ENCODE assay signal across 17 cellular contexts in genomic region chr9:74025402-74025894, GRCh38.
DNase-seq lines count a peak whose midpoint lies in the region; ATAC-seq and TF ChIP-seq lines count a peak whose summit lies in the region.
"Had no signal": no experiment of that assay in that cellular context is flagged by ENCODE, and none has a peak within 500 bp of the region (broad histone marks: within the 10 kb centered on the region; RNA-seq: fewer than 3 reads in every experiment).

No MANE protein-coding gene starts in this region.

- no peak for TF ChIP-seq CTCF in astrocyte of the spinal cord (IDR thresholded peaks at IDR 0.05; ENCODE audit: low read depth, low read length)

- H3K4me3 Mint-ChIP-seq in stimulated activated memory B cell treated with anti-CD40 and anti-IgM and Interleukin-4, amounts not matched to agents 10 μg/mL and 1 μg/mL and 100 μg/mL, for 72 hours = no peak overlapping the region
- H3K4me3 Mint-ChIP-seq: activated naive CD4-positive, alpha-beta T cell treated with anti-CD3 and anti-CD28 coated beads, Interleukin-2, amount 10 ng/mL, durations not matched to agents 7 days and 5 days had no signal

- in situ Hi-C loops in astrocyte of the spinal cord (cut with HindIII; ENCODE audit: low sequenced_read_pairs) = no loop called here

- peaks cover 4% of the 10 kb centered on the region for H3K9me3 Mint-ChIP-seq in stimulated activated memory B cell treated with anti-CD40 and anti-IgM and Interleukin-4, amounts not matched to agents 10 μg/mL and 1 μg/mL and 100 μg/mL, for 72 hours
- H3K9me3 Mint-ChIP-seq: activated naive CD4-positive, alpha-beta T cell treated with anti-CD3 and anti-CD28 coated beads, Interleukin-2, amount 10 ng/mL, durations not matched to agents 7 days and 5 days had no signal

- no peak for ATAC-seq in HG02970 (IDR thresholded peaks at IDR 0.05; ENCODE audit: low FRiP score, unreplicated experiment)
- ATAC-seq in stimulated activated memory B cell treated with anti-CD40 and anti-IgM and Interleukin-4, amounts not matched to agents 10 μg/mL and 1 μg/mL and 100 μg/mL, for 72 hours = no peak

- no peaks in the 10 kb centered on the region for H3K36me3 Mint-ChIP-seq in stimulated activated memory B cell treated with anti-CD40 and anti-IgM and Interleukin-4, amounts not matched to agents 10 μg/mL and 1 μg/mL and 100 μg/mL, for 72 hours
- H3K36me3 Mint-ChIP-seq: activated naive CD4-positive, alpha-beta T cell treated with anti-CD3 and anti-CD28 coated beads, Interleukin-2, amount 10 ng/mL, durations not matched to agents 7 days and 5 days had no signal

- no peak overlapping the region for H3K27ac Mint-ChIP-seq in stimulated activated memory B cell treated with anti-CD40 and anti-IgM and Interleukin-4, amounts not matched to agents 10 μg/mL and 1 μg/mL and 100 μg/mL, for 72 hours
- H3K27ac Mint-ChIP-seq: activated naive CD4-positive, alpha-beta T cell treated with anti-CD3 and anti-CD28 coated beads, Interleukin-2, amount 10 ng/mL, durations not matched to agents 7 days and 5 days had no signal

- peak; percentile 7 for DNase-seq in AG08396 (ENCODE audit: low spot score)
- peak; percentile 85 for DNase-seq in HT1080 (ENCODE audit: low read depth)
- DNase-seq in astrocyte of the spinal cord (ENCODE audit: low read depth, low spot score) = peak; percentile 90
- peak; percentile 52 for DNase-seq in kidney glomerular epithelial cell (lab: John Stamatoyannopoulos, UW)
- no peak for DNase-seq in substantia nigra (lab: John Stamatoyannopoulos, UW)
- DNase-seq in kidney tubule cell (ENCODE audit: low spot score) = no peak
- DNase-seq: activated naive CD4-positive, alpha-beta T cell treated with anti-CD3 and anti-CD28 coated beads, Interleukin-2, amount 10 ng/mL, durations not matched to agents 7 days and 5 days; DMS79; NCI-H187; posterior cingulate gyrus; stimulated activated CD8-positive, alpha-beta memory T cell treated with anti-CD3 and anti-CD28 coated beads, Interleukin-4, amount 100 ng/mL, for 48 hours; upper lobe of left lung had no signal

- no peaks in the 10 kb centered on the region for H3K4me1 Mint-ChIP-seq in stimulated activated memory B cell treated with anti-CD40 and anti-IgM and Interleukin-4, amounts not matched to agents 10 μg/mL and 1 μg/mL and 100 μg/mL, for 72 hours
- H3K4me1 Mint-ChIP-seq: activated naive CD4-positive, alpha-beta T cell treated with anti-CD3 and anti-CD28 coated beads, Interleukin-2, amount 10 ng/mL, durations not matched to agents 7 days and 5 days had no signal

- H3K27me3 Mint-ChIP-seq in stimulated activated memory B cell treated with anti-CD40 and anti-IgM and Interleukin-4, amounts not matched to agents 10 μg/mL and 1 μg/mL and 100 μg/mL, for 72 hours = no peaks in the 10 kb centered on the region
- H3K27me3 Mint-ChIP-seq: activated naive CD4-positive, alpha-beta T cell treated with anti-CD3 and anti-CD28 coated beads, Interleukin-2, amount 10 ng/mL, durations not matched to agents 7 days and 5 days had no signal

- no peak overlapping the region for H3K27ac ChIP-seq in substantia nigra (ENCODE audit: low read depth, low read length, poor library complexity, severe bottlenecking)
- H3K27ac ChIP-seq: esophagus muscularis mucosa, KMS-11, upper lobe of left lung, VCaP had no signal

- H3K4me3 ChIP-seq in astrocyte of the spinal cord (ENCODE audit: low read depth, low read length) = no peak overlapping the region
- H3K4me3 ChIP-seq: esophagus muscularis mucosa, upper lobe of left lung had no signal

Comparison
In these comparisons a context has a peak if more than half of its experiments do, and no peak if none do; other contexts are left out.
1. DNase-seq: peak in AG08396 (single experiment), HT1080 (single experiment), astrocyte of the spinal cord (single experiment) and kidney glomerular epithelial cell (single experiment); none in substantia nigra (0 of 49) and kidney tubule cell (single experiment).